Comparison of ENCODE assay signal across 10 cellular contexts in genomic region chr2:27891820-27892105, GRCh38. TPM values are rescaled to one million over a fixed set of nuclear protein-coding genes. Genes with fewer than 3 reads are reported as not detected.
A peak's percentile ranks its signal among the peaks of the same experiment; 100 is the strongest.
DNase-seq lines count a peak whose midpoint lies in the region; ATAC-seq and TF ChIP-seq lines count a peak whose summit lies in the region.
"Had no signal": no experiment of that assay in that cellular context is flagged by ENCODE, and none has a peak within 500 bp of the region (broad histone marks: within the 10 kb centered on the region; RNA-seq: fewer than 3 reads in every experiment).

No MANE protein-coding gene starts in this region.

- H3K36me3 Mint-ChIP-seq in brain, result peaks cover 29% of the 10 kb centered on the region
- peaks cover 0 to 29% (median 21%) of the 10 kb centered on the region in 3 donors for H3K36me3 Mint-ChIP-seq in naive thymus-derived CD8-positive, alpha-beta T cell

- H3K27me3 Mint-ChIP-seq in brain, result peaks cover 13% of the 10 kb centered on the region
- peaks cover 0 to 6% (median 0%) of the 10 kb centered on the region in 5 donors for H3K27me3 Mint-ChIP-seq in naive thymus-derived CD8-positive, alpha-beta T cell

- DNase-seq in IMR-90, result peak; percentile 45
- DNase-seq in naive thymus-derived CD8-positive, alpha-beta T cell, result no peak
- no peak for DNase-seq in NCI-H146 (lab: John Stamatoyannopoulos, UW)
- no peak for DNase-seq in KG1 (lab: John Stamatoyannopoulos, UW)
- no peak for DNase-seq in NCI-H774 (lab: John Stamatoyannopoulos, UW)
- no peak for DNase-seq in NCI-H524 treated with DMSO at 0.1 percent for 48 hours (lab: John Stamatoyannopoulos, UW)
- DNase-seq: NCI-H1048, retina had no signal

- H3K4me3 Mint-ChIP-seq in brain, result peak overlapping the region; percentile 98 to 100 (median 99)
- peak overlapping the region in 9 of 10 donors; percentile 94 to 99 (median 99) for H3K4me3 Mint-ChIP-seq in naive thymus-derived CD8-positive, alpha-beta T cell

- H2BK20ac ChIP-seq in IMR-90 (ENCODE audit: low read depth, low read length), result no peak overlapping the region

- H3K27ac Mint-ChIP-seq in brain, result peak overlapping the region in 4 of 5 experiments; percentile 36 to 100 (median 98)
- H3K27ac Mint-ChIP-seq in naive thymus-derived CD8-positive, alpha-beta T cell, result peak overlapping the region; percentile 98 to 100 (median 100)

- H3K14ac ChIP-seq in IMR-90 (replicated peaks; ENCODE audit: low read depth, low read length), result no peak overlapping the region

- no peak for TF ChIP-seq POLR2A in IMR-90 (IDR thresholded peaks at IDR 0.05; ENCODE audit: low read depth, low read length)

- no peak overlapping the region for H2AK5ac ChIP-seq in IMR-90 (ENCODE audit: low read depth, low read length)

- intact Hi-C loops in IMR-90 (cut with micrococcal nuclease), result no loop called here

- 100% methylated on average over 2 of the region's 3 CpGs; no CpG with 5 or more reads in 1 of the 2 experiments for WGBS in IMR-90 (ENCODE audit: extremely low coverage in 2 of 2, insufficient read length in 1 of 2), 2 experiments

- no peak overlapping the region for H3K23ac ChIP-seq in IMR-90 (ENCODE audit: low read depth, low read length)

- peak overlapping the region in 10 of 11 experiments; percentile 87 to 97 (median 94); a peak in 18 of 22 replicates for H3K27ac ChIP-seq in BLaER1 treated with 17β-estradiol and CSF1 and Interleukin-3, amounts not matched to agents 10 nM and 100 nM
- no peak overlapping the region for H3K27ac ChIP-seq in IMR-90 (ENCODE audit: insufficient read depth, low read length)

- H2AFZ ChIP-seq in IMR-90 (replicated peaks; ENCODE audit: low read length, poor library complexity), result no peak overlapping the region

- POLR2A ChIA-PET in IMR-90 (lab: Charles Lee; ENCODE audit: unreplicated experiment), result no interaction called here
- POLR2A ChIA-PET in naive thymus-derived CD8-positive, alpha-beta T cell (lab: Charles Lee), result no interaction called here

- H3K9me3 Mint-ChIP-seq in brain, result no peaks in the 10 kb centered on the region
- H3K9me3 Mint-ChIP-seq in naive thymus-derived CD8-positive, alpha-beta T cell, result peaks cover 0 to 4% (median 0%) of the 10 kb centered on the region in 9 donors

- ATAC-seq in IMR-90 (ENCODE audit: low read depth), result no peak
- no peak for ATAC-seq in naive thymus-derived CD8-positive, alpha-beta T cell

- peaks cover 5% of the 10 kb centered on the region for H3K9me1 ChIP-seq in IMR-90 (ENCODE audit: insufficient read depth, low read length)

- TF ChIP-seq CTCF in IMR-90 (conservative IDR thresholded peaks at IDR 0.05; ENCODE audit: low read depth, low read length), result no peak
- TF ChIP-seq CTCF in brain (conservative IDR thresholded peaks at IDR 0.05), result no peak

- H3K36me3 ChIP-seq in BLaER1 treated with 17β-estradiol and CSF1 and Interleukin-3, amounts not matched to agents 10 nM and 100 nM, result peaks cover 10 to 29% (median 26%) of the 10 kb centered on the region in 11 experiments; a peak in 21 of 22 replicates
- H3K36me3 ChIP-seq in IMR-90 (ENCODE audit: control insufficient read depth, insufficient read depth, low read length), result peaks cover 9% of the 10 kb centered on the region

- H3K56ac ChIP-seq in IMR-90 (ENCODE audit: extremely low read depth, insufficient read depth, low read length), result no peak overlapping the region

- no peak overlapping the region for H3K18ac ChIP-seq in IMR-90 (ENCODE audit: low read depth, low read length)

- no peak overlapping the region for H4K5ac ChIP-seq in IMR-90 (ENCODE audit: low read depth, low read length)

- H3K27me3 ChIP-seq in BLaER1 treated with 17β-estradiol and CSF1 and Interleukin-3, amounts not matched to agents 10 nM and 100 nM, result no peaks in the 10 kb centered on the region
- H3K27me3 ChIP-seq in IMR-90 (ENCODE audit: control insufficient read depth, insufficient read depth, low read length), result no peaks in the 10 kb centered on the region

- H3K4me1 Mint-ChIP-seq in brain, result peaks cover 54% of the 10 kb centered on the region
- H3K4me1 Mint-ChIP-seq in naive thymus-derived CD8-positive, alpha-beta T cell, result peaks cover 28 to 70% (median 56%) of the 10 kb centered on the region in 4 donors

- peak overlapping the region in 4 of 11 experiments; percentile 49 to 94 (median 90); a peak in 5 of 22 replicates for H3K9ac ChIP-seq in BLaER1 treated with 17β-estradiol and CSF1 and Interleukin-3, amounts not matched to agents 10 nM and 100 nM
- no peak overlapping the region for H3K9ac ChIP-seq in IMR-90 (ENCODE audit: low read depth, low read length)

- H3K4me1 ChIP-seq in BLaER1 treated with 17β-estradiol and CSF1 and Interleukin-3, amounts not matched to agents 10 nM and 100 nM, result peaks cover 37 to 88% (median 62%) of the 10 kb centered on the region in 10 experiments
- peaks cover 2% of the 10 kb centered on the region; the same call in 1 of the 2 replicates for H3K4me1 ChIP-seq in IMR-90 (ENCODE audit: control insufficient read depth, insufficient read depth, low read length)

- dilution Hi-C loops in IMR-90 (cut with HindIII; ENCODE audit: low sequenced_read_pairs, unreplicated experiment), result no loop called here

- peaks cover 0 to 10% (median 0%) of the 10 kb centered on the region in 11 experiments; a peak in 5 of 22 replicates for H3K9me3 ChIP-seq in BLaER1 treated with 17β-estradiol and CSF1 and Interleukin-3, amounts not matched to agents 10 nM and 100 nM (replicated peaks in 1 of 11)
- no peaks in the 10 kb centered on the region for H3K9me3 ChIP-seq in IMR-90 (ENCODE audit: control insufficient read depth, insufficient read depth, low read length)

- H4K20me1 ChIP-seq in BLaER1 treated with 17β-estradiol and CSF1 and Interleukin-3, amounts not matched to agents 10 nM and 100 nM, result no peaks in the 10 kb centered on the region
- no peaks in the 10 kb centered on the region for H4K20me1 ChIP-seq in IMR-90 (ENCODE audit: insufficient read depth, low read length)

- peak overlapping the region; percentile 74 to 97 (median 90) for H3K4me2 ChIP-seq in BLaER1 treated with 17β-estradiol and CSF1 and Interleukin-3, amounts not matched to agents 10 nM and 100 nM
- H3K4me2 ChIP-seq in IMR-90 (ENCODE audit: low read depth, low read length), result peak overlapping the region; percentile 8; the same call in 1 of the 2 replicates

- no TSS peak for BruUV-seq in IMR-90 (replicated peaks; lab: Mats Ljungman, UMichigan)

- H4K8ac ChIP-seq in IMR-90 (ENCODE audit: low read depth in 2 of 2, low read length in 2 of 2), result no peak overlapping the region

- H2BK15ac ChIP-seq in IMR-90 (ENCODE audit: low read depth, low read length), result no peak overlapping the region

- H4K91ac ChIP-seq in IMR-90 (ENCODE audit: insufficient read depth, low read depth, low read length), result no peak overlapping the region

- H3K4ac ChIP-seq in IMR-90 (ENCODE audit: low read depth, low read length), result no peak overlapping the region

- H3K79me1 ChIP-seq in IMR-90 (ENCODE audit: low read depth in 1 of 2, low read length in 2 of 2), result peaks cover 14 to 35% of the 10 kb centered on the region in 2 experiments; a peak in 3 of 4 replicates

- H2BK120ac ChIP-seq in IMR-90 (ENCODE audit: low read depth, low read length), result no peak overlapping the region

- CTCF ChIA-PET in IMR-90 (lab: Yijun Ruan, JAX), result no interaction called here

- in situ Hi-C loops in IMR-90 (cut with MboI; ENCODE audit: low sequenced_read_pairs), result no loop called here

- no peak overlapping the region for H2BK5ac ChIP-seq in IMR-90 (ENCODE audit: low read depth, low read length, poor library complexity, severe bottlenecking)

- TF ChIP-seq RAD21 in IMR-90 (IDR thresholded peaks at IDR 0.05; ENCODE audit: low read length), result no peak

- H3K4me3 ChIP-seq in BLaER1 treated with 17β-estradiol and CSF1 and Interleukin-3, amounts not matched to agents 10 nM and 100 nM, result peak overlapping the region in 8 of 10 experiments; percentile 69 to 85 (median 76); a peak in 9 of 20 replicates
- no peak overlapping the region for H3K4me3 ChIP-seq in IMR-90 (ENCODE audit: insufficient read depth, low read depth, low read length)

- no peak overlapping the region for H2AK9ac ChIP-seq in IMR-90 (replicated peaks; ENCODE audit: low read depth, low read length, poor library complexity)

TF ChIP-seq in IMR-90, 13 proteins besides CTCF, POLR2A, EP300 and RAD21:
- TF ChIP-seq MAZ (IDR thresholded peaks at IDR 0.05; ENCODE audit: borderline replicate concordance, low read depth, low read length) (no peak), CHD1 (IDR thresholded peaks at IDR 0.05; ENCODE audit: low read depth, low read length) (no peak), BHLHE40 (IDR thresholded peaks at IDR 0.05; ENCODE audit: low read depth, low read length) (no peak), SMC3 (IDR thresholded peaks at IDR 0.05; ENCODE audit: low read depth, low read length) (no peak), ELK1 (IDR thresholded peaks at IDR 0.05; ENCODE audit: borderline replicate concordance, low read depth, low read length) (no peak), MXI1 (IDR thresholded peaks at IDR 0.05; ENCODE audit: borderline replicate concordance, low read depth, low read length) (no peak)

RNA-seq across cellular contexts. Expression of gene BABAM2, which starts 1.2 kb away (rescaled TPM):
- total RNA-seq in IMR-90 (2012; rRNA removed), result 16.7 and 23.1 TPM in 2 replicates
- polyA plus RNA-seq in IMR-90 (2012; rRNA removed) (20.3 and 20.9 TPM in 2 replicates), brain (ENCODE audit: insufficient read depth, low read depth, low replicate concordance) (49.6 TPM)
- 11.4 TPM in 2 replicates for polyA plus RNA-seq in IMR-90 (2012; cell fraction: cytosol; rRNA removed)
- polyA plus RNA-seq in IMR-90 (2012; cell fraction: nucleus; rRNA removed; ENCODE audit: low replicate concordance), result 4.4 and 16.0 TPM in 2 replicates
- 10 to 100 TPM; 29.6 to 32.2 TPM for total RNA-seq in naive thymus-derived CD8-positive, alpha-beta T cell
- polyA plus RNA-seq in naive thymus-derived CD8-positive, alpha-beta T cell, result 10 to 100 TPM; 50.5 to 60.2 (median 56.2) TPM

RNA-seq across cellular contexts. Expression of gene RBKS, which starts 1.6 kb away (rescaled TPM):
- total RNA-seq in IMR-90 (2012; rRNA removed), result 0.83 and 1.1 TPM in 2 replicates
- 1.1 and 1.4 TPM in 2 replicates for polyA plus RNA-seq in IMR-90 (2012; rRNA removed)
- 0.97 and 1.7 TPM in 2 replicates for polyA plus RNA-seq in IMR-90 (2012; cell fraction: cytosol; rRNA removed)
- 1.2 and 1.8 TPM in 2 replicates for polyA plus RNA-seq in IMR-90 (2012; cell fraction: nucleus; rRNA removed; ENCODE audit: low replicate concordance)
- polyA plus RNA-seq in brain (ENCODE audit: insufficient read depth, low read depth, low replicate concordance), result 2.1 TPM
- total RNA-seq in naive thymus-derived CD8-positive, alpha-beta T cell, result 1 to 10 TPM; 1.5 to 1.8 TPM
- polyA plus RNA-seq in naive thymus-derived CD8-positive, alpha-beta T cell, result 1 to 10 TPM; 2.4 to 4.8 (median 3.0) TPM
